ENCODE assay signal across 8 cellular contexts in the genomic region with DNA sequence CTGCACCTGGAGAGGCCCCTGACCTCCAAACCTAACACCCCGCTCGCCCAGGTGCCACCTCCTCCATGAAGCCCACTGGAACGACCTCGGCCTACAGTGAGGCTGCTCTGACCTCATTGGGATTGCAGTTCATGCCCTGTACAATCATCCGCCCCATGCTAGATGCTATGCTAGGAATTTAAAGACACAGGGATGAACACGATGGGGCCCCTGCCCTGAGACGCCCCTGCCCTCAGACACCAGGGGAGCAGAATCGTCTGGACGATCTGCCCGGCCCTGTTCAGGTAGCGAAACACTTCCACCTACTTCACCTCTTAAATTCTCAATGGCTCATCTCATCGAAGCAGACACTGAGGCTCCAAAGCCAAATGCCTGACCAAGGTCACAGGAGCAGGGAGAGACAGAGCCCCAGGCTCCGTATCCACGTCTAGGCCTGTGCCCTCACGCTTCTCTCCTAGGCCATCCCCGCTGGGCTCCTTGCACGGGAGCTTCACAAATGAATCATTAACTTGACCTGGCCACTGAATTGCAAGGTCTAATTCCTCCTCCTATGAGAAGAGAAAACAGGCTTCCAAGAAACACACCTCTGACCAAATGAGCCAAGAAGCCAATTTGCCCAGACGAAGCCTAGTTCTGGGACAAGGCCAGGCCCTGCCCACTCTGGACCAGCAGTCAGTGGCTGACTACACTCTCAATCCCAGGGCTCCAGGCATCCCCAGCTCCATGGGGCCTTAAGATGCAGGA. TPM values are rescaled to one million over a fixed set of nuclear protein-coding genes. Genes with fewer than 3 reads are reported as not detected.
A peak's percentile ranks its signal among the peaks of the same experiment; 100 is the strongest.
DNase-seq lines count a peak whose midpoint lies in the region; ATAC-seq and TF ChIP-seq lines count a peak whose summit lies in the region.

No MANE protein-coding gene starts in this region.

- H3K9ac ChIP-seq in skeletal muscle tissue (ENCODE audit: low read depth in 1 of 3, low read length in 3 of 3) = no peak overlapping the region

- peaks cover 1 to 17% (median 16%) of the 10 kb centered on the region in 3 donors for H3K4me1 ChIP-seq in skeletal muscle tissue (ENCODE audit: control insufficient read depth in 3 of 3, insufficient read depth in 3 of 3, low read length in 3 of 3)

- no peak for TF ChIP-seq CTCF in foreskin fibroblast (IDR thresholded peaks at IDR 0.05; ENCODE audit: low read depth, low read length)

- peak overlapping the region; percentile 25 for H3K27ac ChIP-seq in skeletal muscle tissue (ENCODE audit: low read depth, low read length)

- no peaks in the 10 kb centered on the region for H3K9me3 ChIP-seq in skeletal muscle tissue (ENCODE audit: control insufficient read depth in 3 of 3, low read length in 3 of 3)

- H3K4me3 ChIP-seq in foreskin fibroblast (ENCODE audit: low read depth in 1 of 2, low read length in 2 of 2) (no peak overlapping the region), skeletal muscle tissue (ENCODE audit: low read length in 3 of 3) (no peak overlapping the region)

- DNase-seq in RPMI7951 (ENCODE audit: low read depth) (peak; percentile 67), foreskin fibroblast (peak; percentile 39 to 77), activated gamma-delta T cell (lab: John Stamatoyannopoulos, UW) (no peak)
- no peak for DNase-seq in activated CD8-positive, alpha-beta memory T cell treated with anti-CD3 and anti-CD28 coated beads, Interleukin-2, amount 50 U/mL, for 4 hours

- peak; percentile 22 for ATAC-seq in GM21529 (IDR thresholded peaks at IDR 0.05; ENCODE audit: unreplicated experiment)
- ATAC-seq in GM18870 (IDR thresholded peaks at IDR 0.05; ENCODE audit: unreplicated experiment) = no peak
- no peak for ATAC-seq in HG02973 (IDR thresholded peaks at IDR 0.05; ENCODE audit: unreplicated experiment)

- H3K36me3 ChIP-seq in skeletal muscle tissue (ENCODE audit: control insufficient read depth in 3 of 3, insufficient read depth in 3 of 3, low read length in 3 of 3) = no peaks in the 10 kb centered on the region

- no peaks in the 10 kb centered on the region for H3K27me3 ChIP-seq in skeletal muscle tissue (ENCODE audit: control insufficient read depth in 3 of 3, insufficient read depth in 3 of 3, low read length in 3 of 3)

RNA-seq across cellular contexts. Expression of gene SCARB1, which starts 35.2 kb away (rescaled TPM):
- 13.9 and 15.3 TPM in 2 replicates for total RNA-seq in RPMI7951 (2014; rRNA removed; shearing (Covaris generic))
- total RNA-seq in skeletal muscle tissue = 5.2 TPM

Comparison
In these comparisons a context has a peak if more than half of its experiments do, and no peak if none do; other contexts are left out.
1. DNase-seq: peak in RPMI7951 (single experiment) and foreskin fibroblast (2 of 2); none in activated CD8-positive, alpha-beta memory T cell treated with anti-CD3 and anti-CD28 coated beads, Interleukin-2, amount 50 U/mL, for 4 hours (single experiment) and activated gamma-delta T cell (single experiment).